ENCODE assay signal across 1 cellular context in the genomic region with DNA sequence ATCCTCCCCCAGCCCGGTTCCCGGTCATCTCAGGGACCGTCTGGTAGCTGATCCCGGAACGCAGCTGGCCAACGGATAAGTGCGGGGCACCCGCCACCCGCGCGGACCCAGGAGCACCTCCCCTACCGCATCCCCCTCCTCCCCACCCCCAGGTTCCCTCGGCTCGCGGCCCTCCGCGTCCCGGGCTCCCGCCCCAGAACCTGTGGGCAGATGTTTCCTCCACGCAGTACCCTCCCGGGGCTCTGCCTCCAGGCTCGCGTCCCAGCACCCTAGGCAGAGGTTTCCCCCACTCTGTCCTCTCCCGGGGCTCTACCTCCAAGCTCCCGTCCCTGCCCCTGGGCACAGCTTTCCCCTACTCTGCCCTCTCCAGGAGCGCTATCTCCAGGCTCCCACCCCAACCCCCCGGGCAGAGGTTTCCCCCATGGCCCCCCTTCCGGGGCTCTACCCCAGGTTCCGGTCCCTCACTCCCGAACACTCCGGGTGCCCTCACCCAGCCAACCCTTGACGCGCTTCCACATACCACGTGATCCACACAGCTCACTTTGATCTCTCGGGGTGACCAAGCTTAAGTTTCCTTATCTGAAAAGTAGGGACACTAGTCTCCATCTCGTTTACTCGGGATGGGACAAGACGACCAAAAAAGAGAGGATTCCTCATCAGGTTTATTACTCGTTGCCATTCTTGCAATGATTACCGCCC.
TF ChIP-seq lines count a peak whose summit lies in the region.

A gene (minus strand): TSS at position 83 of the 699 bp plus-strand sequence. CDS start 6,105 bp downstream, outside the sequence.

TF ChIP-seq in GM23338, 12 proteins besides CTCF, POLR2A, EP300 and RAD21 (continued from another document):
- TF ChIP-seq, protein P1, sequence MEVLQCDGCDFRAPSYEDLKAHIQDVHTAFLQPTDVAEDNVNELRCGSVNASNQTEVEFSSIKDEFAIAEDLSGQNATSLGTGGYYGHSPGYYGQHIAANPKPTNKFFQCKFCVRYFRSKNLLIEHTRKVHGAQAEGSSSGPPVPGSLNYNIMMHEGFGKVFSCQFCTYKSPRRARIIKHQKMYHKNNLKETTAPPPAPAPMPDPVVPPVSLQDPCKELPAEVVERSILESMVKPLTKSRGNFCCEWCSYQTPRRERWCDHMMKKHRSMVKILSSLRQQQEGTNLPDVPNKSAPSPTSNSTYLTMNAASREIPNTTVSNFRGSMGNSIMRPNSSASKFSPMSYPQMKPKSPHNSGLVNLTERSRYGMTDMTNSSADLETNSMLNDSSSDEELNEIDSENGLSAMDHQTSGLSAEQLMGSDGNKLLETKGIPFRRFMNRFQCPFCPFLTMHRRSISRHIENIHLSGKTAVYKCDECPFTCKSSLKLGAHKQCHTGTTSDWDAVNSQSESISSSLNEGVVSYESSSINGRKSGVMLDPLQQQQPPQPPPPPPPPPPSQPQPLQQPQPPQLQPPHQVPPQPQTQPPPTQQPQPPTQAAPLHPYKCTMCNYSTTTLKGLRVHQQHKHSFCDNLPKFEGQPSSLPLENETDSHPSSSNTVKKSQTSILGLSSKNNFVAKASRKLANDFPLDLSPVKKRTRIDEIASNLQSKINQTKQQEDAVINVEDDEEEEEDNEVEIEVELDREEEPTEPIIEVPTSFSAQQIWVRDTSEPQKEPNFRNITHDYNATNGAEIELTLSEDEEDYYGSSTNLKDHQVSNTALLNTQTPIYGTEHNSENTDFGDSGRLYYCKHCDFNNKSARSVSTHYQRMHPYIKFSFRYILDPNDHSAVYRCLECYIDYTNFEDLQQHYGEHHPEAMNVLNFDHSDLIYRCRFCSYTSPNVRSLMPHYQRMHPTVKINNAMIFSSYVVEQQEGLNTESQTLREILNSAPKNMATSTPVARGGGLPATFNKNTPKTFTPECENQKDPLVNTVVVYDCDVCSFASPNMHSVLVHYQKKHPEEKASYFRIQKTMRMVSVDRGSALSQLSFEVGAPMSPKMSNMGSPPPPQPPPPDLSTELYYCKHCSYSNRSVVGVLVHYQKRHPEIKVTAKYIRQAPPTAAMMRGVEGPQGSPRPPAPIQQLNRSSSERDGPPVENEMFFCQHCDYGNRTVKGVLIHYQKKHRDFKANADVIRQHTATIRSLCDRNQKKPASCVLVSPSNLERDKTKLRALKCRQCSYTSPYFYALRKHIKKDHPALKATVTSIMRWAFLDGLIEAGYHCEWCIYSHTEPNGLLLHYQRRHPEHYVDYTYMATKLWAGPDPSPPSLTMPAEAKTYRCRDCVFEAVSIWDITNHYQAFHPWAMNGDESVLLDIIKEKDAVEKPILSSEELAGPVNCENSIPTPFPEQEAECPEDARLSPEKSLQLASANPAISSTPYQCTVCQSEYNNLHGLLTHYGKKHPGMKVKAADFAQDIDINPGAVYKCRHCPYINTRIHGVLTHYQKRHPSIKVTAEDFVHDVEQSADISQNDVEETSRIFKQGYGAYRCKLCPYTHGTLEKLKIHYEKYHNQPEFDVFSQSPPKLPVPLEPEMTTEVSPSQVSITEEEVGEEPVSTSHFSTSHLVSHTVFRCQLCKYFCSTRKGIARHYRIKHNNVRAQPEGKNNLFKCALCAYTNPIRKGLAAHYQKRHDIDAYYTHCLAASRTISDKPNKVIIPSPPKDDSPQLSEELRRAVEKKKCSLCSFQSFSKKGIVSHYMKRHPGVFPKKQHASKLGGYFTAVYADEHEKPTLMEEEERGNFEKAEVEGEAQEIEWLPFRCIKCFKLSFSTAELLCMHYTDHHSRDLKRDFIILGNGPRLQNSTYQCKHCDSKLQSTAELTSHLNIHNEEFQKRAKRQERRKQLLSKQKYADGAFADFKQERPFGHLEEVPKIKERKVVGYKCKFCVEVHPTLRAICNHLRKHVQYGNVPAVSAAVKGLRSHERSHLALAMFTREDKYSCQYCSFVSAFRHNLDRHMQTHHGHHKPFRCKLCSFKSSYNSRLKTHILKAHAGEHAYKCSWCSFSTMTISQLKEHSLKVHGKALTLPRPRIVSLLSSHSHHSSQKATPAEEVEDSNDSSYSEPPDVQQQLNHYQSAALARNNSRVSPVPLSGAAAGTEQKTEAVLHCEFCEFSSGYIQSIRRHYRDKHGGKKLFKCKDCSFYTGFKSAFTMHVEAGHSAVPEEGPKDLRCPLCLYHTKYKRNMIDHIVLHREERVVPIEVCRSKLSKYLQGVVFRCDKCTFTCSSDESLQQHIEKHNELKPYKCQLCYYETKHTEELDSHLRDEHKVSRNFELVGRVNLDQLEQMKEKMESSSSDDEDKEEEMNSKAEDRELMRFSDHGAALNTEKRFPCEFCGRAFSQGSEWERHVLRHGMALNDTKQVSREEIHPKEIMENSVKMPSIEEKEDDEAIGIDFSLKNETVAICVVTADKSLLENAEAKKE (CRISPR knock-in tag; IDR thresholded peaks at IDR 0.05), result no peak
- TF ChIP-seq EZH2phosphoT487 (IDR thresholded peaks at IDR 0.05; ENCODE audit: unreplicated experiment) (no peak), POLR2AphosphoS5 (IDR thresholded peaks at IDR 0.05; ENCODE audit: low read depth) (peak; percentile 31), NANOG (IDR thresholded peaks at IDR 0.05; ENCODE audit: borderline replicate concordance) (no peak), CREB1 (CRISPR knock-in tag; IDR thresholded peaks at IDR 0.05; ENCODE audit: low read depth) (peak; percentile 52; the same call in 1 of the 2 replicates), EZH2 (IDR thresholded peaks at IDR 0.05; ENCODE audit: low read depth, unreplicated experiment) (no peak)
- TF ChIP-seq, protein P2, sequence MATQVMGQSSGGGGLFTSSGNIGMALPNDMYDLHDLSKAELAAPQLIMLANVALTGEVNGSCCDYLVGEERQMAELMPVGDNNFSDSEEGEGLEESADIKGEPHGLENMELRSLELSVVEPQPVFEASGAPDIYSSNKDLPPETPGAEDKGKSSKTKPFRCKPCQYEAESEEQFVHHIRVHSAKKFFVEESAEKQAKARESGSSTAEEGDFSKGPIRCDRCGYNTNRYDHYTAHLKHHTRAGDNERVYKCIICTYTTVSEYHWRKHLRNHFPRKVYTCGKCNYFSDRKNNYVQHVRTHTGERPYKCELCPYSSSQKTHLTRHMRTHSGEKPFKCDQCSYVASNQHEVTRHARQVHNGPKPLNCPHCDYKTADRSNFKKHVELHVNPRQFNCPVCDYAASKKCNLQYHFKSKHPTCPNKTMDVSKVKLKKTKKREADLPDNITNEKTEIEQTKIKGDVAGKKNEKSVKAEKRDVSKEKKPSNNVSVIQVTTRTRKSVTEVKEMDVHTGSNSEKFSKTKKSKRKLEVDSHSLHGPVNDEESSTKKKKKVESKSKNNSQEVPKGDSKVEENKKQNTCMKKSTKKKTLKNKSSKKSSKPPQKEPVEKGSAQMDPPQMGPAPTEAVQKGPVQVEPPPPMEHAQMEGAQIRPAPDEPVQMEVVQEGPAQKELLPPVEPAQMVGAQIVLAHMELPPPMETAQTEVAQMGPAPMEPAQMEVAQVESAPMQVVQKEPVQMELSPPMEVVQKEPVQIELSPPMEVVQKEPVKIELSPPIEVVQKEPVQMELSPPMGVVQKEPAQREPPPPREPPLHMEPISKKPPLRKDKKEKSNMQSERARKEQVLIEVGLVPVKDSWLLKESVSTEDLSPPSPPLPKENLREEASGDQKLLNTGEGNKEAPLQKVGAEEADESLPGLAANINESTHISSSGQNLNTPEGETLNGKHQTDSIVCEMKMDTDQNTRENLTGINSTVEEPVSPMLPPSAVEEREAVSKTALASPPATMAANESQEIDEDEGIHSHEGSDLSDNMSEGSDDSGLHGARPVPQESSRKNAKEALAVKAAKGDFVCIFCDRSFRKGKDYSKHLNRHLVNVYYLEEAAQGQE (IDR thresholded peaks at IDR 0.05; ENCODE audit: unreplicated experiment), result no peak
